Comparison of ENCODE assay signal across 1 cellular context in the genomic region with DNA sequence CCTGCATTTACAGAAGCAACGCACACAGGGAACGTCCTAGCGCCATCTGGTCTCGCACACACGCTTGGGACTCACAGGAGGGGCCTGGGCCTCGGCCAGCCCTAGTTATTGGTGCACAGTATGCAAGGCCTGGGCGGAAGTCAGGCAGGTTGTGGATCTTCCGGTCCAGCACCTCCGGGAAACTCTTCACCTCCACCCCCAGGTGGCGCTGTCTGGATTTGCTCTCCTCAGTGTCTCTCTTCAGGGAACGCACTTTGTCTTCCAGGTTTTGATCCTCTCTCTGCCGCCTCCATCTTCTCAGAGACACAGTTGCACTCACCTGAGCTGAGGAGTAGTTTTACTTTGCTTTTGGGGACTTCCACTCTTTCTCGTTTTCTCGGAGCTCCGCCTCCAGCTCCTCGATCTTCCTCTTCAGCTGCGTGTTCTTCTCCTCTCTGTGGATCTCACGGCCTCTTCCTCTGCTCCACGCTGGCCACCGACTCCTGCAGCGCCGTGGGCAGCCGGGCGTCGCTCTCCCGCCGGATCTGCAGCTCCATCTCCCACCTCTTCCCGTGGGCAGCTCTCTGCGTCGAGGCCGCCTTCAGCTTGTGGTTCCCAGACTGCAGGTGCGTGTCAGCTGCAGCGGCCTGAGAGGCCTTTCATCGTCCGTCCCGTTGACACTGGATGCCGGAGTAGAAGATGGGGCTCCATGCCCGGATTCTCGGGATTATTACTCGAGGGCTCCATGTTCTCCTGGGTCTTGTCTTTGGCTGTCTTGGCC.
TF ChIP-seq lines count a peak whose summit lies in the region.

No MANE protein-coding gene starts in this region.

TF ChIP-seq in H1, 55 proteins besides CTCF, POLR2A, EP300 and RAD21 (continued from another document):
- TF ChIP-seq POLR2AphosphoS5 (IDR thresholded peaks at IDR 0.05; ENCODE audit: low read depth, low read length) = no peak
- TF ChIP-seq FOSL1 (IDR thresholded peaks at IDR 0.05; ENCODE audit: insufficient read depth, low read depth, low read length) = no peak
- TF ChIP-seq SP1 (IDR thresholded peaks at IDR 0.05; ENCODE audit: low read depth, low read length) = no peak
- no peak for TF ChIP-seq RXRA (IDR thresholded peaks at IDR 0.05; ENCODE audit: insufficient read depth, low read depth, low read length)
- no peak for TF ChIP-seq HDAC6 (IDR thresholded peaks at IDR 0.05; ENCODE audit: low read depth, low read length)
